Comparison of ENCODE assay signal across 27 cellular contexts in the genomic region with DNA sequence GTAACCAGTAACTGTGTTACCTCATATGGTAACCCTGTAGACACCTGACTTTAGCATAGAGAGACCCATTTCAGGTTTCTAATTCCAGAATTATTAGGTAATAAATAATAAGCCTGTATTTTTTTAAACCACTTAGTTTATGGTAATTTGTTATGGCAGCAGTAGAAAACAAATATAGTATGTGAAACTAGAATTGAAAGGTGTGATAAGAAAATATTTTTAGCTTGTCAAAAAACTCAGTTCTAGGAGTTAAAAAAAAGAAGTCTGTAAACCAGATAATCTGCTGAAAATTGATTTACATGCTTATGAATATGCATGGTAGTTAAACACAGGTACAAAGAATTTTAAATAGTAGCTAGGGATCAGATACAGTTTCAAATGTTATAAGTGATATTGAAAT.
DNase-seq lines count a peak whose midpoint lies in the region; ATAC-seq and FAIRE-seq lines count a peak whose summit lies in the region.
"Had no signal": no experiment of that assay in that cellular context is flagged by ENCODE, and none has a peak within 500 bp of the region (broad histone marks: within the 10 kb centered on the region; RNA-seq: fewer than 3 reads in every experiment).

No MANE protein-coding gene starts in this region.

- DNase-seq in small intestine (no peak), NCI-H1048 (lab: John Stamatoyannopoulos, UW) (no peak), globus pallidus (ENCODE audit: low spot score) (no peak), NOMO-1 treated with DMSO at 0.1 percent for 48 hours (lab: John Stamatoyannopoulos, UW; ENCODE audit: unreplicated experiment) (no peak)
- DNase-seq: activated CD4-positive, alpha-beta T cell treated with anti-CD3 and anti-CD28 coated beads, Interleukin-2, amount 10 ng/mL, durations not matched to agents 24 days and 14 days; activated gamma-delta T cell; activated T-cell treated with anti-CD3 and anti-CD28 coated beads, Interleukin-2, amount 50 U/mL, for 24 hours; AML-193; CD4-positive, alpha-beta memory T cell; effector memory CD4-positive, alpha-beta T cell; erythroblast; head of caudate nucleus; NCI-H1092; NCI-H187 treated with DMSO at 0.1 percent for 48 hours; NCI-H526; nephron progenitor cell; ovary; stimulated activated CD8-positive, alpha-beta memory T cell treated with anti-CD3 and anti-CD28 coated beads, Interleukin-4, amount 100 ng/mL, for 48 hours; stimulated activated naive CD8-positive, alpha-beta T cell treated with anti-CD3 and anti-CD28 coated beads, Interleukin-15, amount 100 ng/mL, for 72 hours; T1000 had no signal

- H3K27me3 ChIP-seq in small intestine (ENCODE audit: control insufficient read depth in 2 of 2, insufficient read depth in 2 of 2, low read length in 2 of 2) = no peaks in the 10 kb centered on the region
- H3K27me3 ChIP-seq: ovary had no signal

- H3K4me1 ChIP-seq in small intestine (ENCODE audit: control insufficient read depth in 2 of 2, insufficient read depth in 1 of 2, low read depth in 1 of 2, low read length in 1 of 2) = no peaks in the 10 kb centered on the region

- no peaks in the 10 kb centered on the region for H3K36me3 ChIP-seq in small intestine (ENCODE audit: control insufficient read depth in 2 of 2, insufficient read depth in 2 of 2, low read length in 2 of 2)
- H3K36me3 ChIP-seq: ovary had no signal

- H3K4me3 ChIP-seq in small intestine (ENCODE audit: low read depth in 1 of 2, low read length in 2 of 2) = no peak overlapping the region
- H3K4me3 ChIP-seq: coronary artery, lung, ovary had no signal

- H3K27ac ChIP-seq in small intestine (ENCODE audit: low read depth in 1 of 2, low read length in 1 of 2) = no peak overlapping the region
- H3K27ac ChIP-seq: coronary artery, ovary had no signal

- no peak for FAIRE-seq in small intestine (lab: Jason Lieb, UNC)
- FAIRE-seq: A204.1 had no signal

- ATAC-seq in GM18511 (IDR thresholded peaks at IDR 0.05; ENCODE audit: unreplicated experiment) = peak; percentile 77
- peak; percentile 69 for ATAC-seq in GM21515 (IDR thresholded peaks at IDR 0.05; ENCODE audit: unreplicated experiment)
- ATAC-seq in HG02798 (IDR thresholded peaks at IDR 0.05; ENCODE audit: poor library complexity, unreplicated experiment) = peak; percentile 67
- ATAC-seq in HG03378 (IDR thresholded peaks at IDR 0.05; ENCODE audit: unreplicated experiment) = peak; percentile 70
- ATAC-seq: stimulated activated naive CD8-positive, alpha-beta T cell treated with anti-CD3 and anti-CD28 coated beads, Interleukin-15, amount 100 ng/mL, for 72 hours had no signal

- no peaks in the 10 kb centered on the region for H3K9me3 ChIP-seq in small intestine (ENCODE audit: control insufficient read depth, low read depth)
- H3K9me3 ChIP-seq: ovary had no signal
